ENCODE assay signal across 27 cellular contexts in the genomic region with DNA sequence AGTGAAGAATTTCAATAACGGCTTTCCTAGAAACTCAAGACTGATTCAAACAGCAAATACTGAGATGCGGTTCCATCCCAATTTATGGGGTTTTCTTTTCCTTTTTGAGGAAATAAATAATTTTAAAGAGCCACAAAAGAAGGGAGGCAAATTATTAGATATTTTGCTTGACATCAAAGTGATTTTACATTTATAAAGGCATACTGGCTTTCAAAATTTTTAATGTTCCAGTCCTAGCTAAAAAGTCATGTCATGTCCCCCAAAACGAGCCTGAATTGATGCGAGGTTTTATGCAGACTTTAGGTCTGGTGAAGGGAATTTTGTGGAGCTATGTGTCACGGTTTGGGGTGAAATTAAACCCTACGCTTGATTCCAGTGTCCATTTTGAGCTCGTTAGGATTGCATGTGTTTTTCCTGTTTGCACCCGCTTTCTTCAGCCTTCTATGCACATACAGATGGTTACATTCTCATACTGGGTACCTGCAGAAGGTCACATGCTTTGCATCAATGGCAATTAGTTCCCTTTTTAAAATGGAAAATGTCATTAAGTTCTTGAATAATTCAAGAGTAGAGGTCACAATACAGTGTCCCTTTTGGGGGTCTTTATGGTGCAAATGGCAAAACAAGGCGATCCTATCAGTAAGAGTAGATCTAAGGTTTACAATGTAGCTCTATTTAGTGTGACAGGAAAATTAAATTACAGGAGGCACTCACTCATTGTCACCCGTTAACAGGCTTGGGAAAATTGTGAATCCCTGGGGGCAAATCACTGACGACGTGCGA. TPM values are rescaled to one million over a fixed set of nuclear protein-coding genes. Genes with fewer than 3 reads are reported as not detected.
DNase-seq lines count a peak whose midpoint lies in the region; ATAC-seq, FAIRE-seq and TF ChIP-seq lines count a peak whose summit lies in the region.
"Had no signal": no experiment of that assay in that cellular context is flagged by ENCODE, and none has a peak within 500 bp of the region (broad histone marks: within the 10 kb centered on the region; RNA-seq: fewer than 3 reads in every experiment).

No MANE protein-coding gene starts in this region.

- H3K27me3 ChIP-seq in HepG2 (ENCODE audit: control insufficient read depth in 1 of 2, insufficient read depth in 2 of 2, low read length in 2 of 2) = no peaks in the 10 kb centered on the region; a peak in 1 of 5 replicates
- H3K27me3 ChIP-seq in right lobe of liver = no peaks in the 10 kb centered on the region
- no peaks in the 10 kb centered on the region for H3K27me3 ChIP-seq in K562 (ENCODE audit: control insufficient read depth in 2 of 2, insufficient read depth in 2 of 2, low read length in 2 of 2)
- peaks cover 100% of the 10 kb centered on the region for H3K27me3 ChIP-seq in iPS-20b (ENCODE audit: insufficient read depth, low read length)

- intact Hi-C loops in HepG2 (cut with micrococcal nuclease; ENCODE audit: unreplicated experiment) = no loop called here
- intact Hi-C loops in right lobe of liver (cut with DNase I) = no loop called here
- intact Hi-C loops in K562 (cut with micrococcal nuclease) = no loop called here

- H3K79me2 ChIP-seq in HepG2 (ENCODE audit: insufficient read depth, low read length) (peaks cover 39% of the 10 kb centered on the region), K562 (ENCODE audit: control insufficient read depth, insufficient read depth, low read length) (no peaks in the 10 kb centered on the region)

- BruUV-seq in HepG2 (replicated peaks; lab: Mats Ljungman, UMichigan) = no TSS peak
- no TSS peak for BruUV-seq in K562 (replicated peaks; lab: Mats Ljungman, UMichigan)

- no peak for TF ChIP-seq EP300 in HepG2 (IDR thresholded peaks at IDR 0.05; ENCODE audit: low read depth in 2 of 2, low read length in 2 of 2)
- TF ChIP-seq EP300 in HepG2 (CRISPR knock-in tag; IDR thresholded peaks at IDR 0.05; ENCODE audit: borderline replicate concordance) = no peak
- peak; percentile 31; the same call in 1 of the 2 replicates for TF ChIP-seq EP300 in K562 (IDR thresholded peaks at IDR 0.05; ENCODE audit: low read length)

- WGBS in HepG2 (ENCODE audit: low lambda C conversion rate) = 96% methylated on average over 13 of the region's 13 CpGs
- 38% methylated on average over 13 of the region's 13 CpGs for WGBS in right lobe of liver (ENCODE audit: insufficient coverage, low coverage, low lambda C conversion rate, missing lambda C conversion rate)
- 18% methylated on average over 11 of the region's 13 CpGs for WGBS in K562 (ENCODE audit: insufficient coverage, low coverage, missing lambda C conversion rate)

- H3K4me2 ChIP-seq in HepG2 (ENCODE audit: low read depth, low read length) (no peak overlapping the region), K562 (ENCODE audit: insufficient read depth, low read length) (no peak overlapping the region)

- H2AFZ ChIP-seq in HepG2 (ENCODE audit: low read length) (no peak overlapping the region), K562 (ENCODE audit: low read depth, low read length) (peak overlapping the region; percentile 55; the same call in 1 of the 2 replicates)

- in situ Hi-C loops in HepG2 (cut with HindIII; ENCODE audit: extremely low pct_ligation_motif_present, low pct_unique_long_range_greater_than_20kb) = no loop called here
- in situ Hi-C loops in K562 (cut with MboI) = no loop called here

- TF ChIP-seq POLR2A in HepG2 (IDR thresholded peaks at IDR 0.05; ENCODE audit: insufficient read depth in 1 of 2, low read depth in 2 of 2, low read length in 2 of 2) (no peak), right lobe of liver (IDR thresholded peaks at IDR 0.05) (no peak), K562 (conservative IDR thresholded peaks at IDR 0.05) (no peak)

- H3K36me3 ChIP-seq in HepG2 (replicated peaks in 1 of 2; ENCODE audit: control insufficient read depth in 1 of 2, insufficient read depth in 2 of 2, low read length in 2 of 2) (peaks cover 17 to 57% of the 10 kb centered on the region in 2 experiments), right lobe of liver (peaks cover 0 to 40% (median 7%) of the 10 kb centered on the region in 4 donors), K562 (ENCODE audit: control insufficient read depth, insufficient read depth, low read length) (no peaks in the 10 kb centered on the region), iPS-20b (ENCODE audit: insufficient read depth, low read depth, low read length) (no peaks in the 10 kb centered on the region)

- DNase-seq in HepG2 (ENCODE audit: low spot score) (no peak), right lobe of liver (no peak), K562 (ENCODE audit: extremely low read depth in 1 of 4, low spot score in 3 of 4) (no peak), HT-29 (ENCODE audit: low spot score) (no peak), HK-2 (ENCODE audit: unreplicated experiment) (no peak), DMS 273 treated with DMSO at 0.1 percent for 48 hours (lab: John Stamatoyannopoulos, UW) (no peak), HPDE6-E6E7 (ENCODE audit: extremely low spot score) (no peak)
- DNase-seq: 8988T; AML-193; C1 segment of cervical spinal cord; CD8-positive, alpha-beta T cell; DMS153; GDM1; Karpas-422; MV-4-11; NCI-H1105 treated with DMSO at 0.1 percent for 48 hours; NCI-H2029 treated with DMSO at 0.1 percent for 48 hours; NCI-H2171 treated with DMSO at 0.1 percent for 48 hours; NCI-H524 treated with DMSO at 0.1 percent for 48 hours; SHP77; SW 1271 had no signal

- ATAC-seq in HepG2 (no peak), right lobe of liver (no peak), K562 (no peak)
- ATAC-seq: CD8-positive, alpha-beta T cell had no signal

- CTCF ChIA-PET in HepG2 (lab: Yijun Ruan, JAX; ENCODE audit: low intra/inter-chr PET ratio, low total read pairs) = no interaction called here
- CTCF ChIA-PET in K562 (lab: Yijun Ruan, JAX; ENCODE audit: low intra/inter-chr PET ratio) = no interaction called here

- H3K27ac ChIP-seq in HepG2 (ENCODE audit: extremely low read length, insufficient read depth, low read length) (no peak overlapping the region), right lobe of liver (no peak overlapping the region), K562 (ENCODE audit: extremely low read depth, low read depth, low read length) (no peak overlapping the region), iPS-20b (ENCODE audit: low read length) (no peak overlapping the region)
- H3K27ac ChIP-seq: SK-N-MC had no signal

- FAIRE-seq in HepG2 (lab: Jason Lieb, UNC) (no peak), K562 (lab: Jason Lieb, UNC) (no peak)
- FAIRE-seq: GM19239 had no signal

- POLR2A ChIA-PET in HepG2 (lab: Yijun Ruan, JAX) = interaction anchor here (3.3 kb wide), 1 partner anchor 54 kb away, joined by 10 read pairs; no protein-coding TSS in a partner anchor
- POLR2A ChIA-PET in K562 (lab: Yijun Ruan, JAX) = interaction anchor here (0.6 kb wide), 1 partner anchor 135 kb away, joined by 5 read pairs; no protein-coding TSS in a partner anchor

- no peaks in the 10 kb centered on the region for H3K9me1 ChIP-seq in K562 (ENCODE audit: control insufficient read depth, insufficient read depth, low read length)

- TF ChIP-seq RAD21 in HepG2 (CRISPR knock-in tag; IDR thresholded peaks at IDR 0.05) (no peak), K562 (CRISPR knock-in tag; conservative IDR thresholded peaks at IDR 0.05 in 1 of 2, IDR thresholded peaks at IDR 0.05 in 1 of 2) (no peak)

- H3K4me3 ChIP-seq in HepG2 (replicated peaks in 1 of 3; ENCODE audit: insufficient read depth in 1 of 3, low read depth in 2 of 3, low read length in 3 of 3) (no peak overlapping the region), right lobe of liver (no peak overlapping the region), K562 (no peak overlapping the region), iPS-20b (ENCODE audit: low read length) (peak overlapping the region; percentile 43; the same call in 1 of the 2 replicates)
- H3K4me3 ChIP-seq: SK-N-MC had no signal

- H3K9me3 ChIP-seq in HepG2 (ENCODE audit: low read length) (no peaks in the 10 kb centered on the region), right lobe of liver (no peaks in the 10 kb centered on the region), K562 (replicated peaks; ENCODE audit: control insufficient read depth, insufficient read depth, low read depth, low read length) (no peaks in the 10 kb centered on the region), iPS-20b (ENCODE audit: insufficient read depth, low read depth, low read length) (no peaks in the 10 kb centered on the region)

- H3K9ac ChIP-seq in HepG2 (ENCODE audit: insufficient read depth, low read depth, low read length) (no peak overlapping the region), K562 (ENCODE audit: insufficient read depth in 1 of 2, low read depth in 2 of 2, low read length in 2 of 2) (no peak overlapping the region), iPS-20b (ENCODE audit: low read depth, low read length) (no peak overlapping the region)

- H4K20me1 ChIP-seq in HepG2 (ENCODE audit: insufficient read depth, low read length) = peaks cover 10% of the 10 kb centered on the region; the same call in 1 of the 2 replicates
- no peaks in the 10 kb centered on the region for H4K20me1 ChIP-seq in K562 (replicated peaks; ENCODE audit: control insufficient read depth, insufficient read depth, low read length)

- H3K4me1 ChIP-seq in HepG2 (ENCODE audit: insufficient read depth, low read length) = peaks cover 58% of the 10 kb centered on the region
- H3K4me1 ChIP-seq in right lobe of liver = peaks cover 0 to 68% (median 22%) of the 10 kb centered on the region in 4 donors
- H3K4me1 ChIP-seq in K562 (replicated peaks in 1 of 2; ENCODE audit: control insufficient read depth in 2 of 2, insufficient read depth in 2 of 2, low read length in 2 of 2) = peaks cover 7 to 12% of the 10 kb centered on the region in 2 experiments; a peak in 4 of 5 replicates
- H3K4me1 ChIP-seq in iPS-20b (ENCODE audit: insufficient read depth, low read length) = peaks cover 56% of the 10 kb centered on the region

- TF ChIP-seq CTCF in HepG2 (CRISPR knock-in tag; IDR thresholded peaks at IDR 0.05) = no peak
- TF ChIP-seq CTCF in right lobe of liver (IDR thresholded peaks at IDR 0.05) = no peak
- no peak for TF ChIP-seq CTCF in K562 (IDR thresholded peaks at IDR 0.05 in 2 of 3, conservative IDR thresholded peaks at IDR 0.05 in 1 of 3; ENCODE audit: insufficient read depth in 2 of 3, low read depth in 1 of 3, low read length in 3 of 3)

RNA-seq across cellular contexts. Expression of gene FOXA2, which starts 17.3 kb away (rescaled TPM):
- total RNA-seq in HepG2 (2016; rRNA removed; fragmentation: Illumina TruSeq; extraction: Trizol) (12.2 and 12.7 TPM in 2 replicates), right lobe of liver (10 to 100 TPM; 11.8 to 28.7 (median 21.2) TPM), K562 (2014; rRNA removed) (0.69 and 0.82 TPM in 2 replicates), K562 (2014; rRNA removed; fragmentation: Illumina TruSeq; extraction: Trizol) (0.22 and 0.35 TPM in 2 replicates), K562 (2015; rRNA removed; fragmentation: Illumina TruSeq; extraction: Trizol) (0.25 and 0.38 TPM in 2 replicates), K562 (2021) (1.0 and 1.5 TPM in 2 replicates)
- total RNA-seq in HepG2 (2016; cell fraction: cytosol; rRNA removed; fragmentation: Illumina TruSeq; extraction: Trizol; ENCODE audit: low read depth) = 4.6 and 4.9 TPM in 2 replicates
- total RNA-seq in HepG2 (2016; cell fraction: insoluble cytoplasmic fraction; rRNA removed; fragmentation: Illumina TruSeq; extraction: Trizol) = 10.8 and 13.2 TPM in 2 replicates
- 11.1 and 12.0 TPM in 2 replicates for total RNA-seq in HepG2 (2016; cell fraction: membrane; rRNA removed; fragmentation: Illumina TruSeq; extraction: Trizol)
- total RNA-seq in HepG2 (2016; cell fraction: nucleus; rRNA removed; fragmentation: Illumina TruSeq; extraction: Trizol) = 11.8 and 11.9 TPM in 2 replicates
- polyA plus RNA-seq in HepG2 (2011; rRNA removed) (8.8 and 12.2 TPM in 2 replicates), K562 (2011; rRNA removed) (0.03 and 0.10 TPM in 2 replicates), K562 (2014; fragmentation: Illumina TruSeq; extraction: Trizol) (0.56 and 0.66 TPM in 2 replicates), K562 (2014; fragmentation: Nextera tagmentation; extraction: Ambion mirVana) (under 1 TPM; 0.14 to 0.15 TPM), K562 (2014; rRNA removed) (0.54 and 0.80 TPM in 2 replicates)
- 5.0 and 7.0 TPM in 2 replicates for polyA plus RNA-seq in HepG2 (2011; cell fraction: cytosol; rRNA removed)
- polyA plus RNA-seq in HepG2 (2011; cell fraction: nucleus; rRNA removed) = 31.5 and 34.4 TPM in 2 replicates
- polyA plus RNA-seq in HepG2 (2012) = 33.6 and 38.4 TPM in 2 replicates
- polyA plus RNA-seq in HepG2 (2016; cell fraction: cytosol; fragmentation: Illumina TruSeq; extraction: Trizol; ENCODE audit: low read depth) = 4.4 TPM in 2 replicates
- polyA plus RNA-seq in HepG2 (2016; cell fraction: insoluble cytoplasmic fraction; fragmentation: Illumina TruSeq; extraction: Trizol; ENCODE audit: low read depth) = 22.9 and 28.4 TPM in 2 replicates
- 9.4 and 9.7 TPM in 2 replicates for polyA plus RNA-seq in HepG2 (2016; cell fraction: membrane; fragmentation: Illumina TruSeq; extraction: Trizol; ENCODE audit: low read depth)
- polyA plus RNA-seq in HepG2 (2016; cell fraction: nucleus; fragmentation: Illumina TruSeq; extraction: Trizol; ENCODE audit: insufficient read depth, low read depth) = 30.5 and 31.3 TPM in 2 replicates
- polyA minus RNA-seq in HepG2 (2011; rRNA and poly(A)+ RNA removed; ENCODE audit: low replicate concordance) = 12.8 TPM in 1 of 2 replicates, not detected in the other
- 12.6 and 15.2 TPM in 2 replicates for polyA minus RNA-seq in HepG2 (2011; cell fraction: cytosol; rRNA and poly(A)+ RNA removed)
- 6.7 and 9.3 TPM in 2 replicates for polyA minus RNA-seq in HepG2 (2011; cell fraction: nucleus; rRNA and poly(A)+ RNA removed)
- 0.19 and 0.21 TPM in 2 replicates for total RNA-seq in K562 (2011; cell fraction: chromatin; rRNA removed; ENCODE audit: low replicate concordance)
- 0.17 and 0.39 TPM in 2 replicates for total RNA-seq in K562 (2011; cell fraction: nucleolus; rRNA removed)
- total RNA-seq in K562 (2011; cell fraction: nucleoplasm; rRNA removed) = 0.23 TPM in 1 of 2 replicates, not detected in the other
- 0.42 TPM in 1 of 2 replicates, not detected in the other for polyA plus RNA-seq in K562 (2011; cell fraction: cytosol; rRNA removed)
- polyA plus RNA-seq in K562 (2011; cell fraction: nucleus; rRNA removed) = 0.08 and 1.4 TPM in 2 replicates
- 1.7 and 4.1 TPM in 2 replicates for polyA plus RNA-seq in K562 (2012)
- not detected in 2 replicates for polyA minus RNA-seq in K562 (2011; rRNA and poly(A)+ RNA removed)
- 0.57 TPM in 1 of 2 replicates, not detected in the other for polyA minus RNA-seq in K562 (2011; cell fraction: cytosol; rRNA and poly(A)+ RNA removed)
- polyA minus RNA-seq in K562 (2011; cell fraction: nucleus; rRNA and poly(A)+ RNA removed) = 0.27 TPM in 1 of 2 replicates, not detected in the other
- 9.1 and 9.4 TPM in 2 replicates for total RNA-seq in HT-29 (2014; rRNA removed; shearing (Covaris generic))
- total RNA-seq: CD8-positive, alpha-beta T cell; M059J; RPMI7951 had no signal
- polyA plus RNA-seq: IgD-negative memory B cell had no signal

Comparison
In these comparisons a context has a peak if more than half of its experiments do, and no peak if none do; other contexts are left out.
1. Of the 241 proteins assayed by ChIP-seq in both HepG2 and K562: peak only in HepG2: POLR2AphosphoS5; only in K562: CBX2 and EP300; in both: none; in neither: 238.